ENCODE assay signal across 1 cellular context in genomic region chr14:53148612-53149202, GRCh38.
TF ChIP-seq lines count a peak whose summit lies in the region.

No MANE protein-coding gene starts in this region.

TF ChIP-seq in GM12878, 131 proteins besides CTCF, POLR2A, EP300 and RAD21 (continued from another document and continues in another):
- TF ChIP-seq BHLHE40 (IDR thresholded peaks at IDR 0.05; ENCODE audit: borderline replicate concordance in 1 of 2, low read depth in 2 of 2, low read length in 1 of 2) (peak; percentile 52 to 60; a peak in 2 of 4 replicates), MYC (IDR thresholded peaks at IDR 0.05; ENCODE audit: insufficient read depth, insufficient read length, insufficient replicate concordance, low read length, severe bottlenecking) (no peak), RAD51 (IDR thresholded peaks at IDR 0.05) (peak; percentile 28; the same call in 1 of the 2 replicates), IRF3 (IDR thresholded peaks at IDR 0.05) (no peak), WRNIP1 (IDR thresholded peaks at IDR 0.05; ENCODE audit: borderline replicate concordance, low read depth, low read length) (no peak), SKIL (IDR thresholded peaks at IDR 0.05; ENCODE audit: low read depth, poor library complexity, severe bottlenecking) (peak; percentile 60), POLR2AphosphoS2 (IDR thresholded peaks at IDR 0.05; ENCODE audit: low read depth, low read length) (no peak), REST (IDR thresholded peaks at IDR 0.05; ENCODE audit: low read depth, low read length) (no peak), EED (IDR thresholded peaks at IDR 0.05; ENCODE audit: low read depth) (0 out of 2 replicates have a peak, but pooled peaks have one; percentile 20), POLR2AphosphoS5 (IDR thresholded peaks at IDR 0.05; ENCODE audit: low read length) (no peak), NBN (IDR thresholded peaks at IDR 0.05) (peak; percentile 60; the same call in 1 of the 2 replicates), RBBP5 (conservative IDR thresholded peaks at IDR 0.05) (no peak), ZNF217 (IDR thresholded peaks at IDR 0.05) (peak; percentile 79; the same call in 1 of the 2 replicates), TCF12 (IDR thresholded peaks at IDR 0.05; ENCODE audit: low read depth, low read length) (no peak), MLLT1 (IDR thresholded peaks at IDR 0.05) (peak; percentile 68), CREB1 (IDR thresholded peaks at IDR 0.05; ENCODE audit: low read depth) (peak; percentile 48; the same call in 1 of the 2 replicates), ZSCAN29 (IDR thresholded peaks at IDR 0.05) (no peak), RUNX3 (IDR thresholded peaks at IDR 0.05; ENCODE audit: low read length) (peak; percentile 97), LARP7 (IDR thresholded peaks at IDR 0.05) (no peak), KDM1A (IDR thresholded peaks at IDR 0.05; ENCODE audit: borderline replicate concordance) (no peak), TARDBP (IDR thresholded peaks at IDR 0.05; ENCODE audit: borderline replicate concordance) (no peak), SMAD1 (IDR thresholded peaks at IDR 0.05; ENCODE audit: low read depth, partially characterized antibody) (peak; percentile 28), MYB (IDR thresholded peaks at IDR 0.05; ENCODE audit: borderline replicate concordance, low read depth, low read length) (no peak), BCL3 (IDR thresholded peaks at IDR 0.05; ENCODE audit: borderline replicate concordance, insufficient read depth, low read depth, low read length, poor library complexity, severe bottlenecking) (no peak), RB1 (IDR thresholded peaks at IDR 0.05; ENCODE audit: borderline replicate concordance) (peak; percentile 56; the same call in 1 of the 2 replicates), ZNF24 (IDR thresholded peaks at IDR 0.05) (no peak), PML (IDR thresholded peaks at IDR 0.05; ENCODE audit: low read length) (peak; percentile 38), NR2F1 (conservative IDR thresholded peaks at IDR 0.05) (peak; percentile 95), NFYA (IDR thresholded peaks at IDR 0.05; ENCODE audit: borderline replicate concordance, low read depth, low read length) (no peak), MEF2A (IDR thresholded peaks at IDR 0.05; ENCODE audit: insufficient read depth, low read depth, low read length) (peak; percentile 70), POU2F2 (IDR thresholded peaks at IDR 0.05; ENCODE audit: borderline replicate concordance, low read depth, low read length) (no peak), STAT3 (IDR thresholded peaks at IDR 0.05; ENCODE audit: low read depth, low read length) (no peak), RELB (IDR thresholded peaks at IDR 0.05; ENCODE audit: low read depth) (peak; percentile 49; the same call in 1 of the 2 replicates), FOXM1 (IDR thresholded peaks at IDR 0.05; ENCODE audit: low read depth, low read length) (peak; percentile 37; the same call in 1 of the 2 replicates), CREM (IDR thresholded peaks at IDR 0.05; ENCODE audit: low read depth) (peak; percentile 44; the same call in 1 of the 2 replicates), ATF2 (IDR thresholded peaks at IDR 0.05; ENCODE audit: low read length) (peak; percentile 67), JUND (IDR thresholded peaks at IDR 0.05; ENCODE audit: low read depth, low read length) (peak; percentile 73; the same call in 1 of the 2 replicates), SMC3 (IDR thresholded peaks at IDR 0.05; ENCODE audit: borderline replicate concordance, low read length) (no peak), CBX5 (IDR thresholded peaks at IDR 0.05; ENCODE audit: low read depth) (no peak), NFIC (IDR thresholded peaks at IDR 0.05; ENCODE audit: low read depth, low read length) (peak; percentile 69), FOS (IDR thresholded peaks at IDR 0.05; ENCODE audit: borderline replicate concordance, extremely low read depth, insufficient read length) (no peak), MAX (IDR thresholded peaks at IDR 0.05; ENCODE audit: low read depth, low read length) (no peak), ZBED1 (IDR thresholded peaks at IDR 0.05; ENCODE audit: borderline replicate concordance) (peak; percentile 76; the same call in 1 of the 2 replicates), JUNB (IDR thresholded peaks at IDR 0.05) (peak; percentile 80), SP1 (IDR thresholded peaks at IDR 0.05; ENCODE audit: low read depth, low read length) (no peak), CHD4 (IDR thresholded peaks at IDR 0.05) (no peak), USF1 (IDR thresholded peaks at IDR 0.05; ENCODE audit: borderline replicate concordance, extremely low read length, insufficient read depth, low read depth, low read length) (no peak), YBX1 (IDR thresholded peaks at IDR 0.05) (no peak), MEF2B (IDR thresholded peaks at IDR 0.05; ENCODE audit: partially characterized antibody, poor library complexity, severe bottlenecking) (peak; percentile 84), MTA3 (IDR thresholded peaks at IDR 0.05; ENCODE audit: borderline replicate concordance, low read length) (peak; percentile 61; the same call in 1 of the 2 replicates), CBFB (IDR thresholded peaks at IDR 0.05; ENCODE audit: low read depth) (peak; percentile 76; the same call in 1 of the 2 replicates), IRF5 (IDR thresholded peaks at IDR 0.05; ENCODE audit: borderline replicate concordance) (peak; percentile 58; the same call in 1 of the 2 replicates), MTA2 (IDR thresholded peaks at IDR 0.05; ENCODE audit: low read depth) (peak; percentile 92), TAF1 (IDR thresholded peaks at IDR 0.05; ENCODE audit: borderline replicate concordance, low read depth, low read length) (no peak), HDAC6 (IDR thresholded peaks at IDR 0.05; ENCODE audit: unreplicated experiment) (no peak), DPF2 (IDR thresholded peaks at IDR 0.05) (peak; percentile 78), SREBF2 (IDR thresholded peaks at IDR 0.05; ENCODE audit: low read length) (no peak), ETV6 (conservative IDR thresholded peaks at IDR 0.05 in 1 of 2, IDR thresholded peaks at IDR 0.05 in 1 of 2; ENCODE audit: borderline replicate concordance in 1 of 2, low read depth in 1 of 2) (no peak; a peak in 1 of 4 replicates)
